ENCODE assay signal across 10 cellular contexts in genomic region chr15:53837263-53837662, GRCh38.
DNase-seq lines count a peak whose midpoint lies in the region; ATAC-seq and TF ChIP-seq lines count a peak whose summit lies in the region.
"Had no signal": no experiment of that assay in that cellular context is flagged by ENCODE, and none has a peak within 500 bp of the region (broad histone marks: within the 10 kb centered on the region; RNA-seq: fewer than 3 reads in every experiment).

No MANE protein-coding gene starts in this region.

- 0% methylated on average over 2 of the region's 3 CpGs for WGBS in mammary epithelial cell (ENCODE audit: low coverage, missing lambda C conversion rate)
- WGBS in smooth muscle cell (ENCODE audit: low lambda C conversion rate) = 86% methylated on average over 3 of the region's 3 CpGs

- TF ChIP-seq CTCF in mammary epithelial cell (conservative IDR thresholded peaks at IDR 0.05 in 1 of 2, IDR thresholded peaks at IDR 0.05 in 1 of 2; ENCODE audit: extremely low read depth in 1 of 2, insufficient read depth in 1 of 2, low read depth in 1 of 2, low read length in 2 of 2) (no peak), smooth muscle cell (IDR thresholded peaks at IDR 0.05; ENCODE audit: borderline replicate concordance, insufficient read depth, poor library complexity, severe bottlenecking) (no peak)

- H3K4me1 ChIP-seq in mammary epithelial cell (ENCODE audit: insufficient read depth, low read length) = peaks cover 6% of the 10 kb centered on the region
- H3K4me1 ChIP-seq in smooth muscle cell (ENCODE audit: low read depth) = peaks cover 14% of the 10 kb centered on the region

- peaks cover 13% of the 10 kb centered on the region for H3F3A ChIP-seq in smooth muscle cell (ENCODE audit: low read depth)

- no peaks in the 10 kb centered on the region for H3K79me2 ChIP-seq in mammary epithelial cell (ENCODE audit: insufficient read depth, low read length)
- H3K79me2 ChIP-seq in smooth muscle cell (ENCODE audit: low read depth) = no peaks in the 10 kb centered on the region

- CTCF ChIA-PET in mammary epithelial cell (lab: Charles Lee; ENCODE audit: low non-redundant PET) = no interaction called here

- H4K20me1 ChIP-seq in mammary epithelial cell (ENCODE audit: insufficient read depth, low read length) = no peaks in the 10 kb centered on the region
- H4K20me1 ChIP-seq in smooth muscle cell (ENCODE audit: low read depth) = no peaks in the 10 kb centered on the region

- H3K4me2 ChIP-seq in mammary epithelial cell (ENCODE audit: insufficient read depth, low read depth, low read length) (no peak overlapping the region), smooth muscle cell (no peak overlapping the region)

- H3K9me3 ChIP-seq in mammary epithelial cell (replicated peaks; ENCODE audit: insufficient read depth, low read length) (no peaks in the 10 kb centered on the region), smooth muscle cell (replicated peaks; ENCODE audit: low read depth) (no peaks in the 10 kb centered on the region)

- H2AFZ ChIP-seq in mammary epithelial cell (ENCODE audit: low read depth, low read length) = no peak overlapping the region
- H2AFZ ChIP-seq in smooth muscle cell (ENCODE audit: low read depth) = no peak overlapping the region

- DNase-seq in LoVo (ENCODE audit: low spot score) (peak; percentile 78), NCI-H2196 treated with DMSO at 0.1 percent for 48 hours (lab: John Stamatoyannopoulos, UW; ENCODE audit: unreplicated experiment) (peak; percentile 49), mammary epithelial cell (peak; percentile 32), smooth muscle cell (lab: John Stamatoyannopoulos, UW; ENCODE audit: unreplicated experiment) (no peak), medulla oblongata (ENCODE audit: extremely low spot score) (no peak), inferior parietal cortex (ENCODE audit: extremely low spot score) (no peak), GDM1 (lab: John Stamatoyannopoulos, UW) (no peak)
- DNase-seq: activated CD8-positive, alpha-beta T cell treated with anti-CD3 and anti-CD28 coated beads for 36 hours; endodermal cell had no signal

- H3K27ac ChIP-seq in mammary epithelial cell (ENCODE audit: insufficient read depth, low read depth, low read length) (no peak overlapping the region), smooth muscle cell (ENCODE audit: low read depth) (peak overlapping the region; percentile 65)

- dilution Hi-C loops in mammary epithelial cell (cut with HindIII; ENCODE audit: low sequenced_read_pairs) = no loop called here

- no peaks in the 10 kb centered on the region for H3K27me3 ChIP-seq in mammary epithelial cell (ENCODE audit: insufficient read depth, low read length)
- H3K27me3 ChIP-seq in smooth muscle cell (ENCODE audit: low read depth) = no peaks in the 10 kb centered on the region

- BruUV-seq in mammary epithelial cell (replicated peaks; lab: Mats Ljungman, UMichigan) = no TSS peak

- H3K36me3 ChIP-seq in mammary epithelial cell (ENCODE audit: insufficient read depth, low read length) = no peaks in the 10 kb centered on the region
- H3K36me3 ChIP-seq in smooth muscle cell (ENCODE audit: low read depth) = no peaks in the 10 kb centered on the region

- no peak overlapping the region for H3K9ac ChIP-seq in mammary epithelial cell (ENCODE audit: insufficient read depth, low read length)
- no peak overlapping the region for H3K9ac ChIP-seq in smooth muscle cell (ENCODE audit: low read depth)

- in situ Hi-C loops in mammary epithelial cell (cut with MboI; ENCODE audit: low sequenced_read_pairs in 2 of 2) = no loop called here

- no peak overlapping the region for H3K4me3 ChIP-seq in mammary epithelial cell (replicated peaks in 1 of 3; ENCODE audit: insufficient read depth in 1 of 3, low read depth in 2 of 3, low read length in 3 of 3)
- H3K4me3 ChIP-seq in smooth muscle cell = no peak overlapping the region

- intact Hi-C loops in mammary epithelial cell (cut with micrococcal nuclease) = no loop called here

- no peak for ATAC-seq in GM21528 (IDR thresholded peaks at IDR 0.05; ENCODE audit: low FRiP score, unreplicated experiment)
- ATAC-seq: activated CD8-positive, alpha-beta T cell treated with anti-CD3 and anti-CD28 coated beads for 36 hours had no signal

Comparison
In these comparisons a context has a peak if more than half of its experiments do, and no peak if none do; other contexts are left out.
1. DNase-seq: peak in LoVo (single experiment), NCI-H2196 treated with DMSO at 0.1 percent for 48 hours (single experiment) and mammary epithelial cell (single experiment); none in smooth muscle cell (single experiment), medulla oblongata (single experiment), inferior parietal cortex (single experiment) and GDM1 (single experiment).